Comparison of ENCODE assay signal across 8 cellular contexts in the genomic region with DNA sequence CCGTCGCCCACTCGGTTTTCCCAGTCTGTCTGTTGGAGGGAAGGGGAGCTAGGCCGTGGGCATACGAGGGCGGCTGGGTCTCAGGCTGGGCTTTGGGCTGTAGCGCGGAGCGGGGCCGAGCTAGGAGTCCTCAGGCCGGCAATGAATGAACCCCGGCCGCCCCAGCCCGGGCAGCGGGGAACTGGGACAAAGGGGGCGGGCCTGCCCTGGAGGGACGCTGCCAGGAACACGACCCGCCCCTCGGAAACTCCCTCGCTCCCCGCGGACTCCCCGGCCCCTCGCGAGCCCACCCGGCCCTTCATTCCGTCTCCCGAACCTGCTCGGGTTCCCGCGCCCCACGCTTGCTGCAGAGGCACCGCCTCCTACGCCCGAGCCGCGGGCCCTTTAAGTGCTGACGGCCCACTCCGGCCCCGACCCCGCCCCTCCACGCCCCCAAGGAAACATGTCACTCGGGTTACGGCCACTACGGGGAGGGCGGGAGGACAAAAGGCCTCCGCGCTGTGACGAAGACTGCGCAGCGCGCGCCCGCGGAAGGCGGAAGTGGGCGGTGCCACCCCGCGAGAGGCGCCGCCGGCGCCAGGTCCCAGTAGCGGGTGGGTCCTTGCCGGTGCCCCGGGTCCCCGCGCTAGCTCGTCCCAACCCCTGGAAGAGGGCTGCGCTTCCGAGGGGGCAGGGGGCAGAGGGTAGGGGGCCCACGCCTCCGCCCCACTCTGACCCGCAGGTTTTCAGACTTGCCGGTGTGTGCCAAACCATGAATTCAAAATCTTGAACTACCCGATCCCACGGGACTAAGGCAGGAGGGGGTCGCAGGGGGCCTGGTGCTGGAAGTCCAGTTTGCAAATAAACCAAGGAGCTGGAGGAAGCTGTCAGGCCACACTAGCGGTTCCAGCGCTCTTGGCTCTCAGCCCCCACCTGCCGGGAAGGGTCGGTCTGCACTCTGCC. TPM values are rescaled to one million over a fixed set of nuclear protein-coding genes. Genes with fewer than 3 reads are reported as not detected.
DNase-seq lines count a peak whose midpoint lies in the region; ATAC-seq and TF ChIP-seq lines count a peak whose summit lies in the region.

A gene (minus strand): TSS at position 359 of the 942 bp plus-strand sequence. CDS start 1,747 bp downstream, outside the sequence.

- peaks cover 24% of the 10 kb centered on the region for H3K4me1 Mint-ChIP-seq in activated naive CD4-positive, alpha-beta T cell treated with anti-CD3 and anti-CD28 coated beads, Interleukin-2, amount 10 ng/mL, durations not matched to agents 7 days and 5 days

- TF ChIP-seq EP300 in gastroesophageal sphincter (IDR thresholded peaks at IDR 0.05) = no peak

- H3K4me1 ChIP-seq in ES-I3 (ENCODE audit: insufficient read depth, low read length) = peaks cover 6% of the 10 kb centered on the region; the same call in 1 of the 2 replicates
- H3K4me1 ChIP-seq in HEK293 (ENCODE audit: control insufficient read depth, insufficient read depth, low read length) = peaks cover 3% of the 10 kb centered on the region; the same call in 1 of the 2 replicates
- H3K4me1 ChIP-seq in gastroesophageal sphincter = peaks cover 0 to 27% (median 15%) of the 10 kb centered on the region in 3 donors

- TF ChIP-seq POLR2A in NB4 (IDR thresholded peaks at IDR 0.05; ENCODE audit: extremely low read depth, insufficient read length) (peak; percentile 44), gastroesophageal sphincter (IDR thresholded peaks at IDR 0.05) (peak; percentile 76 to 88)

- POLR2A ChIA-PET in HEK293 (lab: Yijun Ruan, JAX) = interaction anchor here (0.6 to 5.5 kb wide), 10 partner anchors 10 to 179 kb away, joined by 3 to 47 read pairs (median 6); a partner anchor contains a TSS

- H3K9me3 ChIP-seq in ES-I3 (ENCODE audit: control insufficient read depth, insufficient read depth, low read length) = no peaks in the 10 kb centered on the region
- no peaks in the 10 kb centered on the region for H3K9me3 ChIP-seq in HEK293 (ENCODE audit: control insufficient read depth, insufficient read depth, low read depth, low read length)
- H3K9me3 ChIP-seq in SK-N-MC (ENCODE audit: low read depth, low read length) = no peaks in the 10 kb centered on the region
- no peaks in the 10 kb centered on the region for H3K9me3 ChIP-seq in gastroesophageal sphincter

- H3K36me3 ChIP-seq in ES-I3 (ENCODE audit: insufficient read depth, low read length) (peaks cover under 1% of the 10 kb centered on the region), HEK293 (ENCODE audit: control insufficient read depth in 2 of 2, insufficient read depth in 1 of 2, low read length in 2 of 2) (peaks cover 0 to 66% of the 10 kb centered on the region in 2 experiments; a peak in 2 of 3 replicates), SK-N-MC (ENCODE audit: insufficient read depth, low read length) (no peaks in the 10 kb centered on the region; the same call in 1 of the 2 replicates), gastroesophageal sphincter (peaks cover 0 to 42% of the 10 kb centered on the region in 2 donors)

- no peaks in the 10 kb centered on the region for H3K9me3 Mint-ChIP-seq in activated naive CD4-positive, alpha-beta T cell treated with anti-CD3 and anti-CD28 coated beads, Interleukin-2, amount 10 ng/mL, durations not matched to agents 7 days and 5 days

- H3K27me3 ChIP-seq in gastroesophageal sphincter = no peaks in the 10 kb centered on the region

- H3K27ac ChIP-seq in HEK293 (ENCODE audit: extremely low read depth, low read depth, low read length) (peak within 1 kb of the TSS; percentile 59; the same call in 1 of the 2 replicates), SK-N-MC (peak within 1 kb of the TSS; percentile 48), gastroesophageal sphincter (peak within 1 kb of the TSS; percentile 52 to 94 (median 90))

- CTCF ChIA-PET in HEK293 (lab: Yijun Ruan, JAX) = interaction anchor here (0.5 to 5.6 kb wide), 6 partner anchors 10 to 399 kb away, joined by 3 to 52 read pairs (median 3); no protein-coding TSS in a partner anchor
- CTCF ChIA-PET in activated naive CD4-positive, alpha-beta T cell treated with anti-CD3 and anti-CD28 coated beads, Interleukin-2, amount 10 ng/mL, durations not matched to agents 7 days and 5 days (lab: Charles Lee) = interaction anchor here (1.5 to 2.1 kb wide), 4 partner anchors 10 to 29 kb away, joined by 3 to 8 read pairs (median 7); a partner anchor contains a TSS

- DNase-seq in NB4 (ENCODE audit: low read depth) (peak; percentile 96), SK-N-MC (ENCODE audit: low read depth, low spot score) (peak; percentile 70), nucleus accumbens (lab: John Stamatoyannopoulos, UW) (peak; percentile 71 to 98 (median 94)), superior temporal gyrus (ENCODE audit: extremely low spot score) (peak; percentile 91)
- peak; percentile 98 for DNase-seq in activated naive CD4-positive, alpha-beta T cell treated with anti-CD3 and anti-CD28 coated beads, Interleukin-2, amount 10 ng/mL, durations not matched to agents 7 days and 5 days

- peak; percentile 95 for ATAC-seq in gastroesophageal sphincter

- TF ChIP-seq CTCF in HEK293 (tag by site-specific recombination; IDR thresholded peaks at IDR 0.05) = no peak
- no peak for TF ChIP-seq CTCF in NB4 (IDR thresholded peaks at IDR 0.05; ENCODE audit: low read depth, low read length)
- TF ChIP-seq CTCF in gastroesophageal sphincter (IDR thresholded peaks at IDR 0.05) = no peak

- H3K36me3 Mint-ChIP-seq in activated naive CD4-positive, alpha-beta T cell treated with anti-CD3 and anti-CD28 coated beads, Interleukin-2, amount 10 ng/mL, durations not matched to agents 7 days and 5 days = peaks cover 29% of the 10 kb centered on the region

- H3K27ac Mint-ChIP-seq in activated naive CD4-positive, alpha-beta T cell treated with anti-CD3 and anti-CD28 coated beads, Interleukin-2, amount 10 ng/mL, durations not matched to agents 7 days and 5 days = peak within 1 kb of the TSS; percentile 90

- H3K9ac ChIP-seq in ES-I3 (ENCODE audit: low read depth, low read length) (peak within 1 kb of the TSS; percentile 89), SK-N-MC (ENCODE audit: insufficient read length) (peak within 1 kb of the TSS; percentile 83)

- peak within 1 kb of the TSS; percentile 80 for H3K4me3 ChIP-seq in HEK293 (ENCODE audit: low read depth, low read length)
- peak within 1 kb of the TSS; percentile 80 for H3K4me3 ChIP-seq in NB4 (ENCODE audit: low read depth, low read length)
- peak within 1 kb of the TSS; percentile 82 for H3K4me3 ChIP-seq in SK-N-MC
- H3K4me3 ChIP-seq in gastroesophageal sphincter = peak within 1 kb of the TSS; percentile 47 to 78

- no peaks in the 10 kb centered on the region for H3K27me3 Mint-ChIP-seq in activated naive CD4-positive, alpha-beta T cell treated with anti-CD3 and anti-CD28 coated beads, Interleukin-2, amount 10 ng/mL, durations not matched to agents 7 days and 5 days

- WGBS in gastroesophageal sphincter (ENCODE audit: low coverage in 1 of 2), 2 donors = 0% methylated on average over 1 to 3 of the region's 83 CpGs

- H3K4me3 Mint-ChIP-seq in activated naive CD4-positive, alpha-beta T cell treated with anti-CD3 and anti-CD28 coated beads, Interleukin-2, amount 10 ng/mL, durations not matched to agents 7 days and 5 days = peak within 1 kb of the TSS; percentile 93

TF ChIP-seq in HEK293, 187 proteins besides CTCF, POLR2A, EP300 and RAD21 (continues in another document):
- no peak for TF ChIP-seq ZNF624 (tag by site-specific recombination; IDR thresholded peaks at IDR 0.05)
- TF ChIP-seq ZNF626 (tag by site-specific recombination; IDR thresholded peaks at IDR 0.05) = no peak
- TF ChIP-seq KLF1 (tag by site-specific recombination; IDR thresholded peaks at IDR 0.05) = peak; percentile 81
- TF ChIP-seq, protein P1, sequence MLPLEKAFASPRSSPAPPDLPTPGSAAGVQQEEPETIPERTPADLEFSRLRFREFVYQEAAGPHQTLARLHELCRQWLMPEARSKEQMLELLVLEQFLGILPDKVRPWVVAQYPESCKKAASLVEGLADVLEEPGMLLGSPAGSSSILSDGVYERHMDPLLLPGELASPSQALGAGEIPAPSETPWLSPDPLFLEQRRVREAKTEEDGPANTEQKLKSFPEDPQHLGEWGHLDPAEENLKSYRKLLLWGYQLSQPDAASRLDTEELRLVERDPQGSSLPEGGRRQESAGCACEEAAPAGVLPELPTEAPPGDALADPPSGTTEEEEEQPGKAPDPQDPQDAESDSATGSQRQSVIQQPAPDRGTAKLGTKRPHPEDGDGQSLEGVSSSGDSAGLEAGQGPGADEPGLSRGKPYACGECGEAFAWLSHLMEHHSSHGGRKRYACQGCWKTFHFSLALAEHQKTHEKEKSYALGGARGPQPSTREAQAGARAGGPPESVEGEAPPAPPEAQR (tag by site-specific recombination; IDR thresholded peaks at IDR 0.05) = no peak
- TF ChIP-seq ZNF341 (tag by site-specific recombination; IDR thresholded peaks at IDR 0.05; ENCODE audit: low read depth) = no peak
- no peak for TF ChIP-seq ZNF391 (tag by site-specific recombination; IDR thresholded peaks at IDR 0.05; ENCODE audit: borderline replicate concordance, low read depth)
- peak; percentile 20; the same call in 1 of the 2 replicates for TF ChIP-seq ZNF76 (tag by site-specific recombination; IDR thresholded peaks at IDR 0.05; ENCODE audit: borderline replicate concordance, low read depth)
- TF ChIP-seq ZNF596 (tag by site-specific recombination; IDR thresholded peaks at IDR 0.05) = no peak
- TF ChIP-seq, protein P2, sequence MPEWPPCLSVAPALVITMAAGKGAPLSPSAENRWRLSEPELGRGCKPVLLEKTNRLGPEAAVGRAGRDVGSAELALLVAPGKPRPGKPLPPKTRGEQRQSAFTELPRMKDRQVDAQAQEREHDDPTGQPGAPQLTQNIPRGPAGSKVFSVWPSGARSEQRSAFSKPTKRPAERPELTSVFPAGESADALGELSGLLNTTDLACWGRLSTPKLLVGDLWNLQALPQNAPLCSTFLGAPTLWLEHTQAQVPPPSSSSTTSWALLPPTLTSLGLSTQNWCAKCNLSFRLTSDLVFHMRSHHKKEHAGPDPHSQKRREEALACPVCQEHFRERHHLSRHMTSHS (tag by site-specific recombination; IDR thresholded peaks at IDR 0.05) = no peak
- no peak for TF ChIP-seq ZNF239 (tag by site-specific recombination; IDR thresholded peaks at IDR 0.05)
- TF ChIP-seq ZIC2 (tag by site-specific recombination; IDR thresholded peaks at IDR 0.05) = no peak; the same call in 1 of the 2 replicates
- TF ChIP-seq RBAK (tag by site-specific recombination; IDR thresholded peaks at IDR 0.05) = no peak

RNA-seq across cellular contexts. Expression of the gene that starts here (rescaled TPM):
- 10 to 100 TPM in 3 of 4 donors, 1 to 10 TPM in 1; 7.4 to 25.2 (median 12.9) TPM for total RNA-seq in gastroesophageal sphincter

Comparison
In these comparisons a context has a peak if more than half of its experiments do, and no peak if none do; other contexts are left out.
1. Peak in every context shown above with its lines: DNase-seq, ATAC-seq, H3K4me3 ChIP-seq and H3K27ac ChIP-seq.